In the genomic region with DNA sequence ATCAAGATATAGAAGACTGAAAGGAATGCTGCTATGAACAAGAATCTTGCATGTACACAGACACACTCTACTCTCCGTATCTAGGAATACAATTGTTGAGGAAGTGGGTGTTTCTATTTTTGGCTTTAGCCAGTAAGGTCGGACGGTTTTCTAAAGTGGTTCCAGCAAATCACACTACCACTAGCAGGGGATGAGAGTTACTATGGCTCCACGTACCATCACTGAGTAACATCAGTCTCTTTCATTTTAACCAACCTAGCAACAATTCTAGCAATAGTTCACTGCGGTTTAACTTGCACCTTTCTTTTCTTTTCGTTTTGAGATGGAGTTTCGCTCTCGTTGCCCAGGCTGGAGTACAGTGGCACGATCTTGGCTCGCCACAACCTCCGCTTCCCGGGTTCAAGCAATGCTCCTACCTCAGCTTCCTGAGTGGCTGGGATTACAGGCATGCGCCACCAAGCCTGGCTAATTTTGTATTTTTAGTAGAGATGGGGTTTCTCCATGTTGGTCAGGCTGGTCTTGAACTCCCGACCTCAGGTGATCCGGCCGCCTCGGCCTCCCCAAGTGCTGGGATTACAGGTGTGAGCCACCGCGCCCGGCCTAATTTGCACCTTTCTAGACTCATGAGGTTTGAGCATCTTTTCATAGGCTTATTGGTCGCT, we compare ENCODE assay signal across 8 cellular contexts.
DNase-seq lines count a peak whose midpoint lies in the region; ATAC-seq and TF ChIP-seq lines count a peak whose summit lies in the region.
"Not testable (repeated sequence)": the region's sequence is repeated elsewhere in the genome, so short reads cannot be mapped to it uniquely, and the experiment has no call there.

No MANE protein-coding gene starts in this region.

- peaks cover 14% of the 10 kb centered on the region for H3K4me1 ChIP-seq in cardiac muscle cell (ENCODE audit: low read depth)

- H3K27ac ChIP-seq in cardiac muscle cell, result peak overlapping the region; percentile 79

- not testable (repeated sequence) for H3K36me3 ChIP-seq in cardiac muscle cell

- not testable (repeated sequence) for H3K27me3 ChIP-seq in cardiac muscle cell

- TF ChIP-seq CTCF in cardiac muscle cell (IDR thresholded peaks at IDR 0.05; ENCODE audit: low read depth, low read length), result not testable (repeated sequence)

- peak; percentile 13 for DNase-seq in NOMO-1 treated with DMSO at 0.1 percent for 48 hours (lab: John Stamatoyannopoulos, UW; ENCODE audit: unreplicated experiment)
- peak; percentile 54 for DNase-seq in activated T-cell treated with anti-CD3 and anti-CD28 coated beads for 48 hours (ENCODE audit: low read depth)
- peak in 1 of 2 donors; percentile 71 for DNase-seq in cardiac muscle cell (ENCODE audit: low read depth in 1 of 2, low spot score in 1 of 2)
- DNase-seq in stimulated activated CD8-positive, alpha-beta memory T cell treated with anti-CD3 and anti-CD28 coated beads, Interleukin-4, amount 100 ng/mL, for 48 hours, result peak; percentile 66

- H3K9me3 ChIP-seq in cardiac muscle cell (ENCODE audit: low read depth), result not testable (repeated sequence)

- not testable (repeated sequence) for H3K4me3 ChIP-seq in cardiac muscle cell

- ATAC-seq in GM18498 (IDR thresholded peaks at IDR 0.05; ENCODE audit: unreplicated experiment) (peak; percentile 94), GM19395 (IDR thresholded peaks at IDR 0.05; ENCODE audit: unreplicated experiment) (peak; percentile 96), HG02623 (IDR thresholded peaks at IDR 0.05; ENCODE audit: unreplicated experiment) (peak; percentile 92), HG03175 (IDR thresholded peaks at IDR 0.05; ENCODE audit: unreplicated experiment) (peak; percentile 96)
